Comparison of ENCODE assay signal across 20 cellular contexts in genomic region chr10:44885710-44886109, GRCh38. TPM values are rescaled to one million over a fixed set of nuclear protein-coding genes. Genes with fewer than 3 reads are reported as not detected.
DNase-seq lines count a peak whose midpoint lies in the region; ATAC-seq, FAIRE-seq and TF ChIP-seq lines count a peak whose summit lies in the region.
"Had no signal": no experiment of that assay in that cellular context is flagged by ENCODE, and none has a peak within 500 bp of the region (broad histone marks: within the 10 kb centered on the region; RNA-seq: fewer than 3 reads in every experiment).

No MANE protein-coding gene starts in this region.

- H4K8ac ChIP-seq in H1 (ENCODE audit: extremely low read depth, insufficient read depth, low read length): peak overlapping the region; percentile 36; the same call in 1 of the 2 replicates

- DNase-seq in GM23338 (ENCODE audit: low spot score) (no peak), astrocyte of the hippocampus (ENCODE audit: low read depth, low spot score) (peak; percentile 23), H1 (ENCODE audit: low read depth in 1 of 2, low spot score in 2 of 2) (no peak), HT-29 (ENCODE audit: low spot score) (no peak), kidney tubule cell (ENCODE audit: low spot score) (no peak)
- DNase-seq: C1 segment of cervical spinal cord; Caco-2; CD4-positive, alpha-beta memory T cell; DMS 273 treated with DMSO at 0.1 percent for 48 hours; DMS79; EL; GDM1; GOT3; H7; HCEC 1CT had no signal

- no peak overlapping the region for H2BK12ac ChIP-seq in H1 (ENCODE audit: low read depth, low read length)

- peaks cover 5% of the 10 kb centered on the region for H3K27me3 Mint-ChIP-seq in GM23338 (ENCODE audit: insufficient read depth, low read depth, poor library complexity)

- H3K4me1 ChIP-seq in GM23338 (ENCODE audit: insufficient read depth): no peaks in the 10 kb centered on the region
- H3K4me1 ChIP-seq in H1 (replicated peaks in 1 of 4; ENCODE audit: control insufficient read depth in 3 of 4, insufficient read depth in 4 of 4, low read length in 3 of 4): no peaks in the 10 kb centered on the region
- H3K4me1 ChIP-seq: Caco-2 had no signal

- H2BK15ac ChIP-seq in H1 (ENCODE audit: low read length): no peak overlapping the region

- no peak overlapping the region for H3K27ac Mint-ChIP-seq in GM23338
- H3K27ac Mint-ChIP-seq: CD4-positive, alpha-beta memory T cell had no signal

- POLR2A ChIA-PET in H1 (lab: Charles Lee; ENCODE audit: partially characterized antibody): interaction anchor here (1.1 kb wide), 1 partner anchor 115 kb away, joined by 3 read pairs; no protein-coding TSS in a partner anchor

- H3K79me1 ChIP-seq in H1 (ENCODE audit: low read depth, low read length): no peaks in the 10 kb centered on the region

- no peak for TF ChIP-seq RAD21 in H1 (IDR thresholded peaks at IDR 0.05 in 1 of 2, conservative IDR thresholded peaks at IDR 0.05 in 1 of 2; ENCODE audit: low read depth in 2 of 2, low read length in 2 of 2)

- no peak for ATAC-seq in GM23338
- ATAC-seq in HG03342 (IDR thresholded peaks at IDR 0.05; ENCODE audit: unreplicated experiment): no peak
- ATAC-seq: GM12878 had no signal

- H3K36me3 Mint-ChIP-seq in GM23338 (ENCODE audit: low read depth): no peaks in the 10 kb centered on the region
- H3K36me3 Mint-ChIP-seq: CD4-positive, alpha-beta memory T cell had no signal

- H3K9me3 ChIP-seq in H1 (ENCODE audit: insufficient read depth in 2 of 2, low read depth in 1 of 2, low read length in 1 of 2): no peaks in the 10 kb centered on the region
- H3K9me3 ChIP-seq: Caco-2 had no signal

- no peak overlapping the region for H4K5ac ChIP-seq in H1 (ENCODE audit: insufficient read length, low read depth, low read length)

- H3K36me3 ChIP-seq in GM23338 (ENCODE audit: insufficient read depth): no peaks in the 10 kb centered on the region
- no peaks in the 10 kb centered on the region for H3K36me3 ChIP-seq in H1 (ENCODE audit: control insufficient read depth in 2 of 4, insufficient read depth in 4 of 4, low read length in 3 of 4)

- H3K27ac ChIP-seq in GM23338 (ENCODE audit: low read depth): no peak overlapping the region
- no peak overlapping the region for H3K27ac ChIP-seq in H1 (ENCODE audit: low read depth, low read length)

- H3K27me3 ChIP-seq in GM23338 (ENCODE audit: insufficient read depth) (no peaks in the 10 kb centered on the region), H1 (replicated peaks in 1 of 4; ENCODE audit: control insufficient read depth in 3 of 4, extremely low read depth in 1 of 4, insufficient read depth in 3 of 4, low read length in 3 of 4) (no peaks in the 10 kb centered on the region; a peak in 5 of 7 replicates)

- H3K4ac ChIP-seq in H1 (replicated peaks; ENCODE audit: insufficient read length, low read depth, low read length): no peak overlapping the region

- H4K20me1 ChIP-seq in GM23338 (replicated peaks; ENCODE audit: insufficient read depth) (no peaks in the 10 kb centered on the region), H1 (replicated peaks in 1 of 2; ENCODE audit: control insufficient read depth in 1 of 2, insufficient read depth in 2 of 2, low read length in 2 of 2) (peaks cover 0 to 2% of the 10 kb centered on the region in 2 experiments)

- peaks cover 13% of the 10 kb centered on the region for H3K4me1 Mint-ChIP-seq in GM23338
- H3K4me1 Mint-ChIP-seq: CD4-positive, alpha-beta memory T cell had no signal

- H3K56ac ChIP-seq in H1 (replicated peaks; ENCODE audit: insufficient read length, low read depth, low read length): no peak overlapping the region

- no peaks in the 10 kb centered on the region for H3K9me3 Mint-ChIP-seq in GM23338
- H3K9me3 Mint-ChIP-seq: CD4-positive, alpha-beta memory T cell had no signal

- no peak overlapping the region for H3K4me3 Mint-ChIP-seq in GM23338
- H3K4me3 Mint-ChIP-seq: CD4-positive, alpha-beta memory T cell had no signal

- no peak overlapping the region for H2BK120ac ChIP-seq in H1 (replicated peaks; ENCODE audit: low read depth, low read length)

- H3K79me2 ChIP-seq in GM23338 (replicated peaks; ENCODE audit: insufficient read depth) (no peaks in the 10 kb centered on the region), H1 (ENCODE audit: control insufficient read depth in 1 of 2, insufficient read depth in 2 of 2, low read length in 2 of 2) (no peaks in the 10 kb centered on the region)

- TF ChIP-seq CTCF in GM23338 (conservative IDR thresholded peaks at IDR 0.05; ENCODE audit: low read depth in 2 of 2) (no peak), H1 (IDR thresholded peaks at IDR 0.05; ENCODE audit: control extremely low read depth in 1 of 3, insufficient read depth in 1 of 3, low read depth in 1 of 3, low read length in 3 of 3) (no peak)

- TF ChIP-seq EP300 in H1 (IDR thresholded peaks at IDR 0.05; ENCODE audit: borderline replicate concordance in 1 of 2, low read depth in 2 of 2, low read length in 2 of 2): no peak

- H2AFZ ChIP-seq in GM23338 (0 out of 2 replicates have a peak overlapping the region, but pooled peaks have one; percentile 32), H1 (ENCODE audit: low read length) (no peak overlapping the region)

- H3K4me3 ChIP-seq in GM23338 (no peak overlapping the region), H1 (ENCODE audit: extremely low read depth in 1 of 4, insufficient read depth in 2 of 4, low read depth in 3 of 4, low read length in 4 of 4) (no peak overlapping the region)
- H3K4me3 ChIP-seq: GM12878 had no signal

- peaks cover 7% of the 10 kb centered on the region; the same call in 1 of the 2 replicates for H3K9me2 ChIP-seq in GM23338 (ENCODE audit: insufficient read depth)

- 85% methylated on average over 6 of the region's 6 CpGs; no CpG with 5 or more reads in 1 of the 2 experiments for WGBS in H1 (ENCODE audit: extremely low coverage in 1 of 2, insufficient coverage in 1 of 2, insufficient read length in 1 of 2, insufficient replicate concordance in 2 of 2, low coverage in 1 of 2, low lambda C conversion rate in 2 of 2, missing lambda C conversion rate in 1 of 2), 2 experiments

- no peak overlapping the region for H2AK5ac ChIP-seq in H1 (ENCODE audit: low read depth, low read length)

- no peak overlapping the region for H4K91ac ChIP-seq in H1 (replicated peaks; ENCODE audit: insufficient read length, low read length)

- H2BK5ac ChIP-seq in H1 (ENCODE audit: low read depth, low read length): no peak overlapping the region

- H3K9ac ChIP-seq in H1 (replicated peaks in 1 of 4; ENCODE audit: extremely low read depth in 1 of 4, low read depth in 3 of 4, low read length in 3 of 4): no peak overlapping the region

- FAIRE-seq in H1 (lab: Jason Lieb, UNC): no peak
- FAIRE-seq: D721Med, GM12878 had no signal

- H3K18ac ChIP-seq in H1 (ENCODE audit: extremely low read depth, low read length): 0 out of 2 replicates have a peak overlapping the region, but pooled peaks have one; percentile 1

- no peaks in the 10 kb centered on the region for H3F3A ChIP-seq in GM23338 (replicated peaks; ENCODE audit: low read depth)

- H3K14ac ChIP-seq in H1 (ENCODE audit: insufficient read length): no peak overlapping the region

- TF ChIP-seq POLR2A in H1 (IDR thresholded peaks at IDR 0.05; ENCODE audit: control extremely low read depth in 1 of 2, low read depth in 2 of 2, low read length in 2 of 2): no peak

- H3K23ac ChIP-seq in H1 (ENCODE audit: insufficient read length): no peak overlapping the region

- H3K4me2 ChIP-seq in GM23338: no peak overlapping the region
- H3K4me2 ChIP-seq in H1 (ENCODE audit: insufficient read depth in 1 of 2, low read depth in 2 of 2, low read length in 2 of 2): no peak overlapping the region

- no peak overlapping the region for H2BK20ac ChIP-seq in H1 (ENCODE audit: low read length)

- CTCF ChIA-PET in H1 (lab: Charles Lee; ENCODE audit: partially characterized antibody): interaction anchor here (0.8 to 1.0 kb wide), 2 partner anchors 22 to 39 kb away, joined by 3 to 6 read pairs; no protein-coding TSS in a partner anchor

- H3K23me2 ChIP-seq in H1 (ENCODE audit: low read depth, low read length): no peaks in the 10 kb centered on the region

TF ChIP-seq in GM23338, 12 proteins besides CTCF, POLR2A, EP300 and RAD21 (continues in another document):
- TF ChIP-seq EZH2 (IDR thresholded peaks at IDR 0.05; ENCODE audit: low read depth, unreplicated experiment) (no peak), NANOG (IDR thresholded peaks at IDR 0.05; ENCODE audit: borderline replicate concordance) (no peak), CREB1 (CRISPR knock-in tag; IDR thresholded peaks at IDR 0.05; ENCODE audit: low read depth) (no peak), ZNF114 (CRISPR knock-in tag; IDR thresholded peaks at IDR 0.05) (no peak)

TF ChIP-seq in H1, 55 proteins besides CTCF, POLR2A, EP300 and RAD21:
- no peak for TF ChIP-seq CEBPB (IDR thresholded peaks at IDR 0.05; ENCODE audit: low read depth, low read length)
- TF ChIP-seq SRF (IDR thresholded peaks at IDR 0.05; ENCODE audit: low read depth, low read length): no peak
- TF ChIP-seq CHD2 (IDR thresholded peaks at IDR 0.05; ENCODE audit: low read length): no peak
- TF ChIP-seq CREB1 (IDR thresholded peaks at IDR 0.05): no peak
- TF ChIP-seq CHD1 (IDR thresholded peaks at IDR 0.05; ENCODE audit: low read depth, low read length): no peak
- no peak for TF ChIP-seq SIN3A (conservative IDR thresholded peaks at IDR 0.05 in 1 of 2, IDR thresholded peaks at IDR 0.05 in 1 of 2; ENCODE audit: low read depth in 1 of 2, low read length in 2 of 2)
- TF ChIP-seq KDM5A (IDR thresholded peaks at IDR 0.05; ENCODE audit: low read length): no peak
- TF ChIP-seq TCF12 (IDR thresholded peaks at IDR 0.05; ENCODE audit: low read depth, low read length): no peak
- no peak for TF ChIP-seq SIX5 (IDR thresholded peaks at IDR 0.05; ENCODE audit: low read depth, low read length)
- TF ChIP-seq KDM4A (IDR thresholded peaks at IDR 0.05; ENCODE audit: low read depth, low read length, severe bottlenecking): no peak
- no peak for TF ChIP-seq KDM1A (IDR thresholded peaks at IDR 0.05; ENCODE audit: borderline replicate concordance, low read length)
- TF ChIP-seq RXRA (IDR thresholded peaks at IDR 0.05; ENCODE audit: insufficient read depth, low read depth, low read length): no peak

RNA-seq across cellular contexts. Expression of gene TMEM72, which starts 25.4 kb away (rescaled TPM):
- total RNA-seq in GM23338 (2014; rRNA removed; shearing (Covaris generic)): not detected in 2 replicates
- not detected in 2 replicates for polyA plus RNA-seq in GM23338 (2016; fragmentation: Nextera tagmentation; extraction: Ambion mirVana)
- not detected in 2 replicates for total RNA-seq in H1 (2021; fragmentation: NEBNext Ultra II Directional; extraction: Animal tissue kit (Norgen Biotek cat#: 25700))
- not detected in 2 replicates for polyA plus RNA-seq in H1 (2011; rRNA removed)
- polyA plus RNA-seq in H1 (2011; cell fraction: cytosol; rRNA removed): 0.03 TPM
- polyA plus RNA-seq in H1 (2011; cell fraction: nucleus; rRNA removed): not detected
- not detected in 4 replicates for polyA plus RNA-seq in H1 (2012, experiment 1 of 2)
- polyA plus RNA-seq in H1 (2012, experiment 2 of 2): not detected
- polyA plus RNA-seq in H1 (2013, experiment 1 of 2): not detected
- not detected for polyA plus RNA-seq in H1 (2013, experiment 2 of 2)
- polyA minus RNA-seq in H1 (2011; rRNA and poly(A)+ RNA removed): not detected in 2 replicates
- not detected for polyA minus RNA-seq in H1 (2011; cell fraction: cytosol; rRNA and poly(A)+ RNA removed)
- not detected for polyA minus RNA-seq in H1 (2011; cell fraction: nucleus; rRNA and poly(A)+ RNA removed)
- not detected in 2 replicates for total RNA-seq in HT-29 (2014; rRNA removed; shearing (Covaris generic))
- total RNA-seq: A172; Caco-2; CD4-positive, alpha-beta memory T cell; GM12878; H7 had no signal
- polyA plus RNA-seq: BJ; CD4-positive, alpha-beta memory T cell had no signal
